Comparison of ENCODE assay signal across 1 cellular context in genomic region chr16:88722784-88723506, GRCh38.
A peak's percentile ranks its signal among the peaks of the same experiment; 100 is the strongest.
TF ChIP-seq lines count a peak whose summit lies in the region.

No MANE protein-coding gene starts in this region.

TF ChIP-seq in K562, 482 proteins besides CTCF, POLR2A, EP300 and RAD21:
- TF ChIP-seq ZBTB33 (CRISPR knock-in tag; IDR thresholded peaks at IDR 0.05) = peak; percentile 58; the same call in 1 of the 2 replicates
- no peak for TF ChIP-seq BRF2 (IDR thresholded peaks at IDR 0.05; ENCODE audit: borderline replicate concordance, insufficient read depth, insufficient read length)
- TF ChIP-seq IRF9 (tag; IDR thresholded peaks at IDR 0.05) = no peak
- peak; percentile 81 for TF ChIP-seq RBM22 (IDR thresholded peaks at IDR 0.05; ENCODE audit: low read depth, low read length, poor library complexity, severe bottlenecking)
- peak; percentile 27 for TF ChIP-seq CHD7 (IDR thresholded peaks at IDR 0.05; ENCODE audit: low read depth, low read length)
- peak; percentile 73; the same call in 1 of the 2 replicates for TF ChIP-seq ZNF41 (CRISPR knock-in tag; conservative IDR thresholded peaks at IDR 0.05)
- TF ChIP-seq FIP1L1 (IDR thresholded peaks at IDR 0.05; ENCODE audit: low read depth, low read length, poor library complexity, severe bottlenecking) = peak; percentile 31
